1 cellular context compared by ENCODE assay signal in genomic region chr12:56468216-56469006, GRCh38.
TF ChIP-seq lines count a peak whose summit lies in the region.

Gene SPRYD4 (plus strand): TSS chr12:56468578. CDS start chr12:56468592, 14 bp downstream.

TF ChIP-seq in WTC11, 78 proteins besides CTCF, POLR2A, EP300 and RAD21 (continued from another document and continues in another):
- TF ChIP-seq STAT6 (CRISPR knock-in tag; conservative IDR thresholded peaks at IDR 0.05; ENCODE audit: low read depth) (no peak), NR1H2 (CRISPR knock-in tag; IDR thresholded peaks at IDR 0.05) (no peak), FOXP1 (CRISPR knock-in tag; IDR thresholded peaks at IDR 0.05; ENCODE audit: borderline replicate concordance) (peak; percentile 81; the same call in 1 of the 2 replicates), ZNF416 (CRISPR knock-in tag; IDR thresholded peaks at IDR 0.05) (no peak), MXD4 (CRISPR knock-in tag; IDR thresholded peaks at IDR 0.05; ENCODE audit: borderline replicate concordance) (no peak), ZNF281 (CRISPR knock-in tag; IDR thresholded peaks at IDR 0.05) (peak; percentile 75; the same call in 1 of the 2 replicates), AFF4 (CRISPR knock-in tag; IDR thresholded peaks at IDR 0.05; ENCODE audit: borderline replicate concordance) (no peak), CDX4 (CRISPR knock-in tag; IDR thresholded peaks at IDR 0.05; ENCODE audit: borderline replicate concordance) (no peak), SMAD3 (CRISPR knock-in tag; IDR thresholded peaks at IDR 0.05; ENCODE audit: borderline replicate concordance) (peak; percentile 17; the same call in 1 of the 2 replicates), ZBTB21 (CRISPR knock-in tag; IDR thresholded peaks at IDR 0.05; ENCODE audit: borderline replicate concordance) (no peak), EMX1 (CRISPR knock-in tag; IDR thresholded peaks at IDR 0.05) (no peak), ZNF138 (CRISPR knock-in tag; conservative IDR thresholded peaks at IDR 0.05) (no peak), SOX15 (CRISPR knock-in tag; IDR thresholded peaks at IDR 0.05) (no peak), KAT7 (CRISPR knock-in tag; IDR thresholded peaks at IDR 0.05; ENCODE audit: borderline replicate concordance) (0 out of 2 replicates have a peak, but pooled peaks have one; percentile 88), ESRRA (CRISPR knock-in tag; IDR thresholded peaks at IDR 0.05; ENCODE audit: borderline replicate concordance) (no peak), OVOL2 (CRISPR knock-in tag; IDR thresholded peaks at IDR 0.05; ENCODE audit: borderline replicate concordance) (no peak), HMGA2 (CRISPR knock-in tag; IDR thresholded peaks at IDR 0.05) (no peak), GRHL2 (CRISPR knock-in tag; IDR thresholded peaks at IDR 0.05; ENCODE audit: insufficient replicate concordance, severe bottlenecking) (no peak), GTF2I (CRISPR knock-in tag; conservative IDR thresholded peaks at IDR 0.05) (no peak), ZNF671 (CRISPR knock-in tag; IDR thresholded peaks at IDR 0.05) (no peak), TP53 (CRISPR knock-in tag; IDR thresholded peaks at IDR 0.05) (no peak), NFE2L1 (CRISPR knock-in tag; IDR thresholded peaks at IDR 0.05) (peak; percentile 64; the same call in 1 of the 2 replicates), ZNF232 (CRISPR knock-in tag; IDR thresholded peaks at IDR 0.05) (peak; percentile 92; the same call in 1 of the 2 replicates), SP1 (CRISPR knock-in tag; conservative IDR thresholded peaks at IDR 0.05) (peak; percentile 98), NFATC4 (CRISPR knock-in tag; IDR thresholded peaks at IDR 0.05) (no peak)
- TF ChIP-seq, protein P1, sequence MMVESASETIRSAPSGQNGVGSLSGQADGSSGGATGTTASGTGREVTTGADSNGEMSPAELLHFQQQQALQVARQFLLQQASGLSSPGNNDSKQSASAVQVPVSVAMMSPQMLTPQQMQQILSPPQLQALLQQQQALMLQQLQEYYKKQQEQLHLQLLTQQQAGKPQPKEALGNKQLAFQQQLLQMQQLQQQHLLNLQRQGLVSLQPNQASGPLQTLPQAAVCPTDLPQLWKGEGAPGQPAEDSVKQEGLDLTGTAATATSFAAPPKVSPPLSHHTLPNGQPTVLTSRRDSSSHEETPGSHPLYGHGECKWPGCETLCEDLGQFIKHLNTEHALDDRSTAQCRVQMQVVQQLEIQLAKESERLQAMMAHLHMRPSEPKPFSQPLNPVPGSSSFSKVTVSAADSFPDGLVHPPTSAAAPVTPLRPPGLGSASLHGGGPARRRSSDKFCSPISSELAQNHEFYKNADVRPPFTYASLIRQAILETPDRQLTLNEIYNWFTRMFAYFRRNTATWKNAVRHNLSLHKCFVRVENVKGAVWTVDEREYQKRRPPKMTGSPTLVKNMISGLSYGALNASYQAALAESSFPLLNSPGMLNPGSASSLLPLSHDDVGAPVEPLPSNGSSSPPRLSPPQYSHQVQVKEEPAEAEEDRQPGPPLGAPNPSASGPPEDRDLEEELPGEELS (CRISPR knock-in tag; IDR thresholded peaks at IDR 0.05) = peak; percentile 92
- TF ChIP-seq, protein P2, sequence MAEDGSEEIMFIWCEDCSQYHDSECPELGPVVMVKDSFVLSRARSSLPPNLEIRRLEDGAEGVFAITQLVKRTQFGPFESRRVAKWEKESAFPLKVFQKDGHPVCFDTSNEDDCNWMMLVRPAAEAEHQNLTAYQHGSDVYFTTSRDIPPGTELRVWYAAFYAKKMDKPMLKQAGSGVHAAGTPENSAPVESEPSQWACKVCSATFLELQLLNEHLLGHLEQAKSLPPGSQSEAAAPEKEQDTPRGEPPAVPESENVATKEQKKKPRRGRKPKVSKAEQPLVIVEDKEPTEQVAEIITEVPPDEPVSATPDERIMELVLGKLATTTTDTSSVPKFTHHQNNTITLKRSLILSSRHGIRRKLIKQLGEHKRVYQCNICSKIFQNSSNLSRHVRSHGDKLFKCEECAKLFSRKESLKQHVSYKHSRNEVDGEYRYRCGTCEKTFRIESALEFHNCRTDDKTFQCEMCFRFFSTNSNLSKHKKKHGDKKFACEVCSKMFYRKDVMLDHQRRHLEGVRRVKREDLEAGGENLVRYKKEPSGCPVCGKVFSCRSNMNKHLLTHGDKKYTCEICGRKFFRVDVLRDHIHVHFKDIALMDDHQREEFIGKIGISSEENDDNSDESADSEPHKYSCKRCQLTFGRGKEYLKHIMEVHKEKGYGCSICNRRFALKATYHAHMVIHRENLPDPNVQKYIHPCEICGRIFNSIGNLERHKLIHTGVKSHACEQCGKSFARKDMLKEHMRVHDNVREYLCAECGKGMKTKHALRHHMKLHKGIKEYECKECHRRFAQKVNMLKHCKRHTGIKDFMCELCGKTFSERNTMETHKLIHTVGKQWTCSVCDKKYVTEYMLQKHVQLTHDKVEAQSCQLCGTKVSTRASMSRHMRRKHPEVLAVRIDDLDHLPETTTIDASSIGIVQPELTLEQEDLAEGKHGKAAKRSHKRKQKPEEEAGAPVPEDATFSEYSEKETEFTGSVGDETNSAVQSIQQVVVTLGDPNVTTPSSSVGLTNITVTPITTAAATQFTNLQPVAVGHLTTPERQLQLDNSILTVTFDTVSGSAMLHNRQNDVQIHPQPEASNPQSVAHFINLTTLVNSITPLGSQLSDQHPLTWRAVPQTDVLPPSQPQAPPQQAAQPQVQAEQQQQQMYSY (CRISPR knock-in tag; IDR thresholded peaks at IDR 0.05) = no peak
- TF ChIP-seq, protein P3, sequence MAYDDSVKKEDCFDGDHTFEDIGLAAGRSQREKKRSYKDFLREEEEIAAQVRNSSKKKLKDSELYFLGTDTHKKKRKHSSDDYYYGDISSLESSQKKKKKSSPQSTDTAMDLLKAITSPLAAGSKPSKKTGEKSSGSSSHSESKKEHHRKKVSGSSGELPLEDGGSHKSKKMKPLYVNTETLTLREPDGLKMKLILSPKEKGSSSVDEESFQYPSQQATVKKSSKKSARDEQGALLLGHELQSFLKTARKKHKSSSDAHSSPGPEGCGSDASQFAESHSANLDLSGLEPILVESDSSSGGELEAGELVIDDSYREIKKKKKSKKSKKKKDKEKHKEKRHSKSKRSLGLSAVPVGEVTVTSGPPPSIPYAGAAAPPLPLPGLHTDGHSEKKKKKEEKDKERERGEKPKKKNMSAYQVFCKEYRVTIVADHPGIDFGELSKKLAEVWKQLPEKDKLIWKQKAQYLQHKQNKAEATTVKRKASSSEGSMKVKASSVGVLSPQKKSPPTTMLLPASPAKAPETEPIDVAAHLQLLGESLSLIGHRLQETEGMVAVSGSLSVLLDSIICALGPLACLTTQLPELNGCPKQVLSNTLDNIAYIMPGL (CRISPR knock-in tag; IDR thresholded peaks at IDR 0.05) = peak; percentile 63
- TF ChIP-seq, protein P4, sequence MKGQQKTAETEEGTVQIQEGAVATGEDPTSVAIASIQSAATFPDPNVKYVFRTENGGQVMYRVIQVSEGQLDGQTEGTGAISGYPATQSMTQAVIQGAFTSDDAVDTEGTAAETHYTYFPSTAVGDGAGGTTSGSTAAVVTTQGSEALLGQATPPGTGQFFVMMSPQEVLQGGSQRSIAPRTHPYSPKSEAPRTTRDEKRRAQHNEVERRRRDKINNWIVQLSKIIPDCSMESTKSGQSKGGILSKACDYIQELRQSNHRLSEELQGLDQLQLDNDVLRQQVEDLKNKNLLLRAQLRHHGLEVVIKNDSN (CRISPR knock-in tag; IDR thresholded peaks at IDR 0.05) = peak; percentile 96
- TF ChIP-seq, protein P5, sequence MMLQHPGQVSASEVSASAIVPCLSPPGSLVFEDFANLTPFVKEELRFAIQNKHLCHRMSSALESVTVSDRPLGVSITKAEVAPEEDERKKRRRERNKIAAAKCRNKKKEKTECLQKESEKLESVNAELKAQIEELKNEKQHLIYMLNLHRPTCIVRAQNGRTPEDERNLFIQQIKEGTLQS (CRISPR knock-in tag; conservative IDR thresholded peaks at IDR 0.05) = no peak
- TF ChIP-seq, protein P6, sequence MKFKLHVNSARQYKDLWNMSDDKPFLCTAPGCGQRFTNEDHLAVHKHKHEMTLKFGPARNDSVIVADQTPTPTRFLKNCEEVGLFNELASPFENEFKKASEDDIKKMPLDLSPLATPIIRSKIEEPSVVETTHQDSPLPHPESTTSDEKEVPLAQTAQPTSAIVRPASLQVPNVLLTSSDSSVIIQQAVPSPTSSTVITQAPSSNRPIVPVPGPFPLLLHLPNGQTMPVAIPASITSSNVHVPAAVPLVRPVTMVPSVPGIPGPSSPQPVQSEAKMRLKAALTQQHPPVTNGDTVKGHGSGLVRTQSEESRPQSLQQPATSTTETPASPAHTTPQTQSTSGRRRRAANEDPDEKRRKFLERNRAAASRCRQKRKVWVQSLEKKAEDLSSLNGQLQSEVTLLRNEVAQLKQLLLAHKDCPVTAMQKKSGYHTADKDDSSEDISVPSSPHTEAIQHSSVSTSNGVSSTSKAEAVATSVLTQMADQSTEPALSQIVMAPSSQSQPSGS (CRISPR knock-in tag; IDR thresholded peaks at IDR 0.05; ENCODE audit: borderline replicate concordance, low read depth) = no peak
- TF ChIP-seq, protein P7, sequence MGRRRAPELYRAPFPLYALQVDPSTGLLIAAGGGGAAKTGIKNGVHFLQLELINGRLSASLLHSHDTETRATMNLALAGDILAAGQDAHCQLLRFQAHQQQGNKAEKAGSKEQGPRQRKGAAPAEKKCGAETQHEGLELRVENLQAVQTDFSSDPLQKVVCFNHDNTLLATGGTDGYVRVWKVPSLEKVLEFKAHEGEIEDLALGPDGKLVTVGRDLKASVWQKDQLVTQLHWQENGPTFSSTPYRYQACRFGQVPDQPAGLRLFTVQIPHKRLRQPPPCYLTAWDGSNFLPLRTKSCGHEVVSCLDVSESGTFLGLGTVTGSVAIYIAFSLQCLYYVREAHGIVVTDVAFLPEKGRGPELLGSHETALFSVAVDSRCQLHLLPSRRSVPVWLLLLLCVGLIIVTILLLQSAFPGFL (CRISPR knock-in tag; IDR thresholded peaks at IDR 0.05; ENCODE audit: borderline replicate concordance) = no peak
- TF ChIP-seq, protein P8, sequence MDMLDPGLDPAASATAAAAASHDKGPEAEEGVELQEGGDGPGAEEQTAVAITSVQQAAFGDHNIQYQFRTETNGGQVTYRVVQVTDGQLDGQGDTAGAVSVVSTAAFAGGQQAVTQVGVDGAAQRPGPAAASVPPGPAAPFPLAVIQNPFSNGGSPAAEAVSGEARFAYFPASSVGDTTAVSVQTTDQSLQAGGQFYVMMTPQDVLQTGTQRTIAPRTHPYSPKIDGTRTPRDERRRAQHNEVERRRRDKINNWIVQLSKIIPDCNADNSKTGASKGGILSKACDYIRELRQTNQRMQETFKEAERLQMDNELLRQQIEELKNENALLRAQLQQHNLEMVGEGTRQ (CRISPR knock-in tag; IDR thresholded peaks at IDR 0.05) = peak; percentile 94
